ENCODE assay signal across 17 cellular contexts in genomic region chr13:94718697-94719096, GRCh38. TPM values are rescaled to one million over a fixed set of nuclear protein-coding genes. Genes with fewer than 3 reads are reported as not detected.
"Had no signal": no experiment of that assay in that cellular context is flagged by ENCODE, and none has a peak within 500 bp of the region (broad histone marks: within the 10 kb centered on the region; RNA-seq: fewer than 3 reads in every experiment).

No MANE protein-coding gene starts in this region.

RNA-seq across cellular contexts. Expression of gene SOX21, which starts 6.4 kb away (rescaled TPM):
- total RNA-seq: kidney; kidney epithelial cell; left cardiac atrium; left colon; left lobe of liver; left ventricle myocardium inferior; left ventricle myocardium superior; liver; mammary epithelial cell; mesenteric fat pad; mesothelial cell of epicardium; mononuclear cell; mucosa of descending colon; myocyte; naive thymus-derived CD4-positive, alpha-beta T cell had no signal
- polyA plus RNA-seq: immature natural killer cell; keratinocyte; liver; mammary epithelial cell; naive thymus-derived CD4-positive, alpha-beta T cell had no signal
